ENCODE assay signal across 12 cellular contexts in genomic region chr12:83573676-83574075, GRCh38.
DNase-seq lines count a peak whose midpoint lies in the region; ATAC-seq and TF ChIP-seq lines count a peak whose summit lies in the region.
"Had no signal": no experiment of that assay in that cellular context is flagged by ENCODE, and none has a peak within 500 bp of the region (broad histone marks: within the 10 kb centered on the region; RNA-seq: fewer than 3 reads in every experiment).

No MANE protein-coding gene starts in this region.

- no peak for TF ChIP-seq CTCF in omental fat pad (IDR thresholded peaks at IDR 0.05)

- DNase-seq in GM03348 (ENCODE audit: low spot score) (peak; percentile 33), OCI-M1 (lab: John Stamatoyannopoulos, UW) (peak; percentile 68), epithelial cell of prostate (ENCODE audit: low read depth, low spot score) (peak; percentile 73), omental fat pad (ENCODE audit: low spot score) (no peak), DMS 273 (lab: John Stamatoyannopoulos, UW; ENCODE audit: unreplicated experiment) (no peak), NCI-H2171 treated with DMSO at 0.1 percent for 48 hours (lab: John Stamatoyannopoulos, UW) (no peak)
- DNase-seq: activated CD8-positive, alpha-beta T cell treated with anti-CD3 and anti-CD28 coated beads for 36 hours; activated naive CD8-positive, alpha-beta T cell treated with anti-CD3 and anti-CD28 coated beads for 36 hours; immature natural killer cell had no signal

- H3K27ac ChIP-seq in epithelial cell of prostate: no peak overlapping the region
- H3K27ac ChIP-seq: thoracic aorta had no signal

- peak; percentile 93 for ATAC-seq in omental fat pad (ENCODE audit: low FRiP score)
- no peak for ATAC-seq in GM21723 (IDR thresholded peaks at IDR 0.05; ENCODE audit: unreplicated experiment)
- no peak for ATAC-seq in HG03520 (IDR thresholded peaks at IDR 0.05; ENCODE audit: unreplicated experiment)
- ATAC-seq: activated CD8-positive, alpha-beta T cell treated with anti-CD3 and anti-CD28 coated beads for 36 hours had no signal

Comparison
In these comparisons a context has a peak if more than half of its experiments do, and no peak if none do; other contexts are left out.
1. DNase-seq: peak in GM03348 (single experiment), OCI-M1 (single experiment) and epithelial cell of prostate (single experiment); none in omental fat pad (single experiment), DMS 273 (single experiment) and NCI-H2171 treated with DMSO at 0.1 percent for 48 hours (single experiment).